Comparison of ENCODE assay signal across 28 cellular contexts in genomic region chr20:35845561-35845960, GRCh38.
DNase-seq lines count a peak whose midpoint lies in the region; ATAC-seq and TF ChIP-seq lines count a peak whose summit lies in the region.
"Had no signal": no experiment of that assay in that cellular context is flagged by ENCODE, and none has a peak within 500 bp of the region (broad histone marks: within the 10 kb centered on the region; RNA-seq: fewer than 3 reads in every experiment).

No MANE protein-coding gene starts in this region.

- TF ChIP-seq CTCF in MCF 10A (IDR thresholded peaks at IDR 0.05; ENCODE audit: unreplicated experiment) (no peak), breast epithelium (IDR thresholded peaks at IDR 0.05) (no peak), chondrocyte (IDR thresholded peaks at IDR 0.05) (no peak), body of pancreas (IDR thresholded peaks at IDR 0.05) (no peak)

- H3K27ac ChIP-seq in breast epithelium, result no peak overlapping the region
- H3K27ac ChIP-seq in body of pancreas, result no peak overlapping the region
- H3K27ac ChIP-seq: 22Rv1, transverse colon had no signal

- H3K27me3 Mint-ChIP-seq in MCF 10A (ENCODE audit: insufficient read depth, unreplicated experiment) (no peaks in the 10 kb centered on the region), chondrocyte (ENCODE audit: low read depth) (no peaks in the 10 kb centered on the region), T-helper 17 cell (no peaks in the 10 kb centered on the region)
- no peaks in the 10 kb centered on the region for H3K27me3 Mint-ChIP-seq in T-helper 2 cell treated with Interferon-gamma antibody and Interleukin-4, amounts not matched to agents 5 μg/mL and 100 μg/mL, for 36 hours (ENCODE audit: low read depth)
- H3K27me3 Mint-ChIP-seq: natural killer cell treated with Interleukin-12 subunit alpha and Interleukin-12 subunit beta and Interleukin-15 and Interleukin-18, amount 100 ng/mL, for 72 hours had no signal

- DNase-seq in MCF 10A (ENCODE audit: unreplicated experiment) (peak; percentile 34), breast epithelium (ENCODE audit: low spot score in 2 of 2) (no peak), chondrocyte (ENCODE audit: low spot score) (no peak), iris pigment epithelial cell (ENCODE audit: low read depth) (peak; percentile 23), body of pancreas (no peak), T-helper 17 cell (no peak), cardiac septum (ENCODE audit: low spot score) (no peak)
- DNase-seq in T-helper 2 cell treated with Interferon-gamma antibody and Interleukin-4, amounts not matched to agents 5 μg/mL and 100 μg/mL, for 36 hours (ENCODE audit: low spot score), result no peak
- DNase-seq: activated CD4-positive, alpha-beta T cell treated with anti-CD3 and anti-CD28 coated beads for 4 hours; activated T-cell treated with anti-CD3 and anti-CD28 coated beads for 4 hours; aorta; Caco-2; immature natural killer cell; MG63; NCI-H2081; NCI-H2227 treated with DMSO at 0.1 percent for 48 hours; NCI-H526 treated with DMSO at 0.1 percent for 48 hours; occipital lobe; stimulated activated CD4-positive, alpha-beta T cell treated with anti-CD3 and anti-CD28 coated beads, Interleukin-15, amount 100 ng/mL, for 24 hours; stimulated activated CD4-positive, alpha-beta T cell treated with anti-CD3 and anti-CD28 coated beads, Interleukin-4, amount 100 ng/mL, for 4 hours; T-helper 2 cell; transverse colon had no signal

- CTCF ChIA-PET in MCF 10A (lab: Yijun Ruan, JAX), result no interaction called here

- peaks cover 80% of the 10 kb centered on the region for H3K36me3 Mint-ChIP-seq in MCF 10A (ENCODE audit: insufficient read depth, unreplicated experiment)
- H3K36me3 Mint-ChIP-seq in chondrocyte (ENCODE audit: low read depth), result peaks cover 25% of the 10 kb centered on the region
- H3K36me3 Mint-ChIP-seq in T-helper 17 cell (ENCODE audit: low read depth), result peaks cover 11% of the 10 kb centered on the region
- H3K36me3 Mint-ChIP-seq in T-helper 2 cell treated with Interferon-gamma antibody and Interleukin-4, amounts not matched to agents 5 μg/mL and 100 μg/mL, for 36 hours (ENCODE audit: low read depth), result peaks cover 53% of the 10 kb centered on the region

- H3K9me3 ChIP-seq in breast epithelium (peaks cover 6 to 14% of the 10 kb centered on the region in 2 donors), body of pancreas (peaks cover 0 to 4% (median 0%) of the 10 kb centered on the region in 3 donors), T-helper 17 cell (ENCODE audit: control insufficient read depth, low read length, poor library complexity, severe bottlenecking) (no peaks in the 10 kb centered on the region)

- H3K27ac Mint-ChIP-seq in MCF 10A (ENCODE audit: low read depth, unreplicated experiment) (peak overlapping the region; percentile 51), chondrocyte (ENCODE audit: unreplicated experiment) (peak overlapping the region; percentile 71), T-helper 17 cell (no peak overlapping the region)
- H3K27ac Mint-ChIP-seq in T-helper 2 cell treated with Interferon-gamma antibody and Interleukin-4, amounts not matched to agents 5 μg/mL and 100 μg/mL, for 36 hours, result no peak overlapping the region
- H3K27ac Mint-ChIP-seq: activated naive CD4-positive, alpha-beta T cell treated with anti-CD3 and anti-CD28 coated beads, Interleukin-2, amount 50 U/mL, for 72 hours; activated T-helper 2 cell treated with anti-CD3 and anti-CD28 coated beads, Interferon-gamma antibody, Interleukin-2, Interleukin-4, amounts not matched to agents 10 μg/mL and 5 μg/mL and 100 μg/mL, durations not matched to agents 14 hours and 24 hours and 36 hours; natural killer cell treated with Interleukin-12 subunit alpha and Interleukin-12 subunit beta and Interleukin-15 and Interleukin-18, amount 100 ng/mL, for 72 hours had no signal

- H3K36me3 ChIP-seq in breast epithelium (no peaks in the 10 kb centered on the region), body of pancreas (replicated peaks in 1 of 2; ENCODE audit: insufficient read depth in 1 of 2, low read depth in 2 of 2) (peaks cover 0 to 8% of the 10 kb centered on the region in 2 donors)

- POLR2A ChIA-PET in MCF 10A (lab: Yijun Ruan, JAX), result interaction anchor here (0.9 to 1.7 kb wide), 7 partner anchors 18 to 103 kb away, joined by 3 to 8 read pairs (median 5); partner anchors contain the start of gene RBM39

- H3K4me1 ChIP-seq in breast epithelium (no peaks in the 10 kb centered on the region), body of pancreas (no peaks in the 10 kb centered on the region)
- H3K4me1 ChIP-seq: Caco-2, transverse colon had no signal

- WGBS in body of pancreas, 2 donors, result 95 to 97% methylated on average over 6 of the region's 6 CpGs

- H3K27me3 ChIP-seq in breast epithelium (no peaks in the 10 kb centered on the region), body of pancreas (no peaks in the 10 kb centered on the region)
- H3K27me3 ChIP-seq: MG63, transverse colon had no signal

- intact Hi-C loops in MCF 10A (cut with micrococcal nuclease) (no loop called here), breast epithelium (cut with DNase I; ENCODE audit: low total_unique reads) (no loop called here), body of pancreas (cut with DNase I) (no loop called here), cardiac septum (cut with DNase I) (no loop called here)

- no peaks in the 10 kb centered on the region for H3K9me3 Mint-ChIP-seq in MCF 10A (ENCODE audit: unreplicated experiment)
- H3K9me3 Mint-ChIP-seq in chondrocyte (ENCODE audit: low read depth), result peaks cover 12% of the 10 kb centered on the region
- peaks cover 12% of the 10 kb centered on the region for H3K9me3 Mint-ChIP-seq in T-helper 2 cell treated with Interferon-gamma antibody and Interleukin-4, amounts not matched to agents 5 μg/mL and 100 μg/mL, for 36 hours
- H3K9me3 Mint-ChIP-seq: activated naive CD4-positive, alpha-beta T cell treated with anti-CD3 and anti-CD28 coated beads, Interleukin-2, amount 50 U/mL, for 72 hours had no signal

- BruUV-seq in MCF 10A (replicated peaks; lab: Mats Ljungman, UMichigan), result no TSS peak

- ATAC-seq in body of pancreas (no peak), T-helper 17 cell (no peak)
- ATAC-seq: activated naive CD4-positive, alpha-beta T cell treated with anti-CD3 and anti-CD28 coated beads, Interleukin-2, amount 50 U/mL, for 72 hours; natural killer cell treated with Interleukin-12 subunit alpha and Interleukin-12 subunit beta and Interleukin-15 and Interleukin-18, amount 100 ng/mL, for 72 hours; Right ventricle myocardium inferior had no signal

- H3K4me1 Mint-ChIP-seq in MCF 10A (ENCODE audit: insufficient read depth, unreplicated experiment) (no peaks in the 10 kb centered on the region), chondrocyte (ENCODE audit: low read depth) (peaks cover 26% of the 10 kb centered on the region), T-helper 17 cell (peaks cover 21% of the 10 kb centered on the region)
- peaks cover 9% of the 10 kb centered on the region for H3K4me1 Mint-ChIP-seq in T-helper 2 cell treated with Interferon-gamma antibody and Interleukin-4, amounts not matched to agents 5 μg/mL and 100 μg/mL, for 36 hours (ENCODE audit: low read depth)

- H3K4me3 ChIP-seq in breast epithelium (no peak overlapping the region), body of pancreas (no peak overlapping the region)
- H3K4me3 ChIP-seq: MG63, transverse colon had no signal

- TF ChIP-seq POLR2A in breast epithelium (IDR thresholded peaks at IDR 0.05) (no peak), body of pancreas (IDR thresholded peaks at IDR 0.05) (no peak)

- no peak overlapping the region for H3K4me3 Mint-ChIP-seq in MCF 10A (ENCODE audit: unreplicated experiment)
- no peak overlapping the region for H3K4me3 Mint-ChIP-seq in chondrocyte (ENCODE audit: unreplicated experiment)
- H3K4me3 Mint-ChIP-seq in T-helper 17 cell, result no peak overlapping the region
- H3K4me3 Mint-ChIP-seq in T-helper 2 cell treated with Interferon-gamma antibody and Interleukin-4, amounts not matched to agents 5 μg/mL and 100 μg/mL, for 36 hours, result no peak overlapping the region
- H3K4me3 Mint-ChIP-seq: CD14-positive monocyte; immature natural killer cell; natural killer cell treated with Interleukin-12 subunit alpha and Interleukin-12 subunit beta and Interleukin-15 and Interleukin-18, amount 100 ng/mL, for 72 hours had no signal

Comparison
In these comparisons a context has a peak if more than half of its experiments do, and no peak if none do; other contexts are left out.
1. DNase-seq: peak in MCF 10A (single experiment) and iris pigment epithelial cell (single experiment); none in breast epithelium (0 of 2), chondrocyte (single experiment), body of pancreas (0 of 4), T-helper 17 cell (0 of 3), cardiac septum (single experiment) and T-helper 2 cell treated with Interferon-gamma antibody and Interleukin-4, amounts not matched to agents 5 μg/mL and 100 μg/mL, for 36 hours (single experiment).
2. H3K27ac Mint-ChIP-seq: peak in MCF 10A (single experiment) and chondrocyte (single experiment); none in T-helper 17 cell (single experiment) and T-helper 2 cell treated with Interferon-gamma antibody and Interleukin-4, amounts not matched to agents 5 μg/mL and 100 μg/mL, for 36 hours (single experiment).